Comparison of ENCODE assay signal across 16 cellular contexts in genomic region chr12:116675339-116676107, GRCh38.
DNase-seq lines count a peak whose midpoint lies in the region; ATAC-seq and TF ChIP-seq lines count a peak whose summit lies in the region.
"Had no signal": no experiment of that assay in that cellular context is flagged by ENCODE, and none has a peak within 500 bp of the region (broad histone marks: within the 10 kb centered on the region; RNA-seq: fewer than 3 reads in every experiment).

No MANE protein-coding gene starts in this region.

- H3K4me1 Mint-ChIP-seq in osteocyte (ENCODE audit: unreplicated experiment) = peaks cover 15% of the 10 kb centered on the region

- H3K4me3 ChIP-seq in right cardiac atrium (ENCODE audit: low read length) = no peak overlapping the region

- DNase-seq in ELF-1 (ENCODE audit: low read depth, low spot score) (peak; percentile 39), NCI-H748 treated with DMSO at 0.1 percent for 48 hours (lab: John Stamatoyannopoulos, UW) (peak; percentile 22), right cardiac atrium (no peak), osteocyte (ENCODE audit: extremely low spot score, unreplicated experiment) (no peak), A172 (ENCODE audit: low spot score) (no peak), OCI-M2 (lab: John Stamatoyannopoulos, UW; ENCODE audit: unreplicated experiment) (no peak), retina (no peak)
- DNase-seq: activated CD8-positive, alpha-beta T cell treated with anti-CD3 and anti-CD28 coated beads, Interleukin-2, amount 10 ng/mL, durations not matched to agents 7 days and 5 days; activated gamma-delta T cell; amygdala; HCEC 1CT; NCI-H446; SK-N-SH; stimulated activated CD4-positive, alpha-beta T cell treated with anti-CD3 and anti-CD28 coated beads, Interleukin-4, amount 100 ng/mL, for 4 hours had no signal

- H3K36me3 Mint-ChIP-seq in osteocyte (ENCODE audit: unreplicated experiment) = no peaks in the 10 kb centered on the region

- H3K27me3 Mint-ChIP-seq in osteocyte (ENCODE audit: unreplicated experiment) = peaks cover 6% of the 10 kb centered on the region

- H3K9me3 ChIP-seq in right cardiac atrium (ENCODE audit: control insufficient read depth, low read length) = no peaks in the 10 kb centered on the region
- H3K9me3 ChIP-seq: neutrophil, SK-N-SH had no signal

- WGBS in right cardiac atrium = 67% methylated on average over 18 of the region's 18 CpGs

- peak overlapping the region; percentile 57 for H3K27ac ChIP-seq in right cardiac atrium (ENCODE audit: low read length)
- H3K27ac ChIP-seq: neutrophil had no signal

- H3K4me1 ChIP-seq in right cardiac atrium (ENCODE audit: control insufficient read depth, insufficient read depth, low read length) = no peaks in the 10 kb centered on the region

- intact Hi-C loops in right cardiac atrium (cut with DNase I) = no loop called here

- TF ChIP-seq CTCF in osteocyte (IDR thresholded peaks at IDR 0.05) = no peak

- peak in 1 of 2 donors; percentile 78 for ATAC-seq in right cardiac atrium
- ATAC-seq: activated CD8-positive, alpha-beta T cell treated with anti-CD3 and anti-CD28 coated beads, Interleukin-2, amount 10 ng/mL, durations not matched to agents 7 days and 5 days had no signal

- H3K9me3 Mint-ChIP-seq in osteocyte (ENCODE audit: unreplicated experiment) = peaks cover 3% of the 10 kb centered on the region

- H3K27ac Mint-ChIP-seq in osteocyte (ENCODE audit: unreplicated experiment) = peak overlapping the region; percentile 5
- H3K27ac Mint-ChIP-seq: memory B cell had no signal

- no peaks in the 10 kb centered on the region for H3K27me3 ChIP-seq in right cardiac atrium (ENCODE audit: control insufficient read depth, insufficient read depth)
- H3K27me3 ChIP-seq: neutrophil had no signal

- H3K4me3 Mint-ChIP-seq in osteocyte (ENCODE audit: unreplicated experiment) = no peak overlapping the region
- H3K4me3 Mint-ChIP-seq: activated CD8-positive, alpha-beta T cell treated with anti-CD3 and anti-CD28 coated beads, Interleukin-2, amount 10 ng/mL, durations not matched to agents 7 days and 5 days; memory B cell had no signal

Comparison
In these comparisons a context has a peak if more than half of its experiments do, and no peak if none do; other contexts are left out.
1. DNase-seq: peak in ELF-1 (single experiment) and NCI-H748 treated with DMSO at 0.1 percent for 48 hours (single experiment); none in right cardiac atrium (0 of 3), osteocyte (single experiment), A172 (single experiment), OCI-M2 (single experiment) and retina (single experiment).